Comparison of ENCODE assay signal across 9 cellular contexts in genomic region chr17:76772842-76773521, GRCh38. TPM values are rescaled to one million over a fixed set of nuclear protein-coding genes. Genes with fewer than 3 reads are reported as not detected.
DNase-seq lines count a peak whose midpoint lies in the region; ATAC-seq and TF ChIP-seq lines count a peak whose summit lies in the region.
"Had no signal": no experiment of that assay in that cellular context is flagged by ENCODE, and none has a peak within 500 bp of the region (broad histone marks: within the 10 kb centered on the region; RNA-seq: fewer than 3 reads in every experiment).

No MANE protein-coding gene starts in this region.

- H3K9me2 ChIP-seq in PC-3 (replicated peaks; ENCODE audit: low read length) = no peaks in the 10 kb centered on the region

- H3K27me3 Mint-ChIP-seq in activated T-helper 17 cell treated with anti-CD3 and anti-CD28 coated beads, Interleukin-2, amount 50 U/mL, for 72 hours = no peaks in the 10 kb centered on the region

- H3K79me2 ChIP-seq in PC-3 (ENCODE audit: low read length) = no peaks in the 10 kb centered on the region

- no peaks in the 10 kb centered on the region for H3K9me3 ChIP-seq in PC-3 (ENCODE audit: low read length)

- peak overlapping the region; percentile 51 for H3K27ac ChIP-seq in PC-3 (ENCODE audit: low read length)
- H3K27ac ChIP-seq: HL-60 had no signal

- peaks cover 68% of the 10 kb centered on the region for H3K36me3 Mint-ChIP-seq in activated T-helper 17 cell treated with anti-CD3 and anti-CD28 coated beads, Interleukin-2, amount 50 U/mL, for 72 hours (ENCODE audit: low read depth)

- POLR2A ChIA-PET in PC-3 (lab: Charles Lee; ENCODE audit: unreplicated experiment) = no interaction called here

- DNase-seq in EH (ENCODE audit: low read depth) (peak; percentile 93), PC-3 (peak; percentile 85), hepatic stellate cell (ENCODE audit: low spot score) (peak; percentile 30), DMS 273 (lab: John Stamatoyannopoulos, UW; ENCODE audit: unreplicated experiment) (no peak), NCI-H1694 (lab: John Stamatoyannopoulos, UW) (no peak)
- DNase-seq in stimulated activated CD8-positive, alpha-beta memory T cell treated with anti-CD3 and anti-CD28 coated beads, Interleukin-4, amount 100 ng/mL, for 24 hours (ENCODE audit: low read depth) = peak; percentile 14

- ATAC-seq in PC-3 (peak; percentile 100), GM18873 (IDR thresholded peaks at IDR 0.05; ENCODE audit: low FRiP score, unreplicated experiment) (no peak)
- peak; percentile 99 for ATAC-seq in activated T-helper 17 cell treated with anti-CD3 and anti-CD28 coated beads, Interleukin-2, amount 50 U/mL, for 72 hours (replicated peaks)

- H3K27ac Mint-ChIP-seq in activated T-helper 17 cell treated with anti-CD3 and anti-CD28 coated beads, Interleukin-2, amount 50 U/mL, for 72 hours = peak overlapping the region; percentile 99

- intact Hi-C loops in PC-3 (cut with micrococcal nuclease) = no loop called here

- peaks cover 10% of the 10 kb centered on the region for H3K4me1 ChIP-seq in PC-3 (ENCODE audit: insufficient read depth, low read length)

- peak overlapping the region; percentile 93 for H3K4me3 Mint-ChIP-seq in activated T-helper 17 cell treated with anti-CD3 and anti-CD28 coated beads, Interleukin-2, amount 50 U/mL, for 72 hours

- H3K4me2 ChIP-seq in PC-3 (ENCODE audit: low read length) = peak overlapping the region; percentile 1; the same call in 1 of the 2 replicates

- BruUV-seq in PC-3 (replicated peaks; lab: Mats Ljungman, UMichigan) = no TSS peak

- TF ChIP-seq CTCF in PC-3 (conservative IDR thresholded peaks at IDR 0.05; ENCODE audit: low read depth, low read length) = no peak

- H3F3A ChIP-seq in PC-3 (ENCODE audit: low read length, unreplicated experiment) = no peaks in the 10 kb centered on the region

- no peak overlapping the region for H3K9ac ChIP-seq in PC-3 (ENCODE audit: low read length)

- CTCF ChIA-PET in PC-3 (lab: Charles Lee) = interaction anchor here (0.6 kb wide), 2 partner anchors 46 to 284 kb away, joined by 3 read pairs; no protein-coding TSS in a partner anchor

- peak overlapping the region; percentile 29; the same call in 1 of the 2 replicates for H2AFZ ChIP-seq in PC-3 (ENCODE audit: low read length)

- no peaks in the 10 kb centered on the region for H4K20me1 ChIP-seq in PC-3 (ENCODE audit: low read length)

- H3K27me3 ChIP-seq in PC-3 (ENCODE audit: low read length) = no peaks in the 10 kb centered on the region

- peaks cover 20% of the 10 kb centered on the region for H3K36me3 ChIP-seq in PC-3 (ENCODE audit: low read depth, low read length)

- H3K4me1 Mint-ChIP-seq in activated T-helper 17 cell treated with anti-CD3 and anti-CD28 coated beads, Interleukin-2, amount 50 U/mL, for 72 hours = peaks cover 15% of the 10 kb centered on the region

- no peak overlapping the region for H3K4me3 ChIP-seq in PC-3 (ENCODE audit: low read length)

- no peaks in the 10 kb centered on the region for H3K9me3 Mint-ChIP-seq in activated T-helper 17 cell treated with anti-CD3 and anti-CD28 coated beads, Interleukin-2, amount 50 U/mL, for 72 hours

RNA-seq across cellular contexts. Expression of gene MFSD11, which starts 35.1 kb away (rescaled TPM):
- 16.6 and 17.3 TPM in 2 replicates for total RNA-seq in PC-3 (2014; rRNA removed)
- total RNA-seq in activated T-helper 17 cell treated with anti-CD3 and anti-CD28 coated beads, Interleukin-2, amount 50 U/mL, for 72 hours = 10 to 100 TPM; 20.9 to 28.6 TPM

RNA-seq across cellular contexts. Expression of gene SRSF2, which starts 35.9 kb away (rescaled TPM):
- 562 and 859 TPM in 2 replicates for total RNA-seq in PC-3 (2014; rRNA removed)
- total RNA-seq in activated T-helper 17 cell treated with anti-CD3 and anti-CD28 coated beads, Interleukin-2, amount 50 U/mL, for 72 hours = 100 to 1,000 TPM; 254 to 438 TPM

RNA-seq across cellular contexts. Expression of gene METTL23, which starts 46.3 kb away (rescaled TPM):
- 48.1 and 58.7 TPM in 2 replicates for total RNA-seq in PC-3 (2014; rRNA removed)
- 10 to 100 TPM; 31.6 to 35.7 TPM for total RNA-seq in activated T-helper 17 cell treated with anti-CD3 and anti-CD28 coated beads, Interleukin-2, amount 50 U/mL, for 72 hours

RNA-seq across cellular contexts. Expression of gene JMJD6, which starts 46.6 kb away (rescaled TPM):
- total RNA-seq in PC-3 (2014; rRNA removed) = 39.0 and 49.8 TPM in 2 replicates
- 100 to 1,000 TPM in 1 of 2 donors, 10 to 100 TPM in 1; 99.1 to 144 TPM for total RNA-seq in activated T-helper 17 cell treated with anti-CD3 and anti-CD28 coated beads, Interleukin-2, amount 50 U/mL, for 72 hours

Comparison
In these comparisons a context has a peak if more than half of its experiments do, and no peak if none do; other contexts are left out.
1. DNase-seq: peak in EH (single experiment), PC-3 (single experiment), hepatic stellate cell (single experiment) and stimulated activated CD8-positive, alpha-beta memory T cell treated with anti-CD3 and anti-CD28 coated beads, Interleukin-4, amount 100 ng/mL, for 24 hours (single experiment); none in DMS 273 (single experiment) and NCI-H1694 (single experiment).